ENCODE assay signal across 12 cellular contexts in genomic region chr10:106957825-106958581, GRCh38.
A peak's percentile ranks its signal among the peaks of the same experiment; 100 is the strongest.
DNase-seq lines count a peak whose midpoint lies in the region; ATAC-seq and TF ChIP-seq lines count a peak whose summit lies in the region.
"Had no signal": no experiment of that assay in that cellular context is flagged by ENCODE, and none has a peak within 500 bp of the region (broad histone marks: within the 10 kb centered on the region; RNA-seq: fewer than 3 reads in every experiment).

No MANE protein-coding gene starts in this region.

- no peak overlapping the region for H3K4me3 ChIP-seq in gastrocnemius medialis
- H3K4me3 ChIP-seq: cardiac muscle cell, MG63, SJSA1 had no signal

- H3K27me3 ChIP-seq in gastrocnemius medialis = no peaks in the 10 kb centered on the region
- H3K27me3 ChIP-seq: cardiac muscle cell, MG63, SJSA1 had no signal

- no peak overlapping the region for H3K27ac ChIP-seq in gastrocnemius medialis
- H3K27ac ChIP-seq: cardiac muscle cell, SJSA1 had no signal

- ATAC-seq in GM18508 (IDR thresholded peaks at IDR 0.05; ENCODE audit: insufficient read depth, unreplicated experiment) (peak; percentile 66), GM21737 (IDR thresholded peaks at IDR 0.05; ENCODE audit: unreplicated experiment) (peak; percentile 63), HG03565 (IDR thresholded peaks at IDR 0.05; ENCODE audit: unreplicated experiment) (peak; percentile 29), gastrocnemius medialis (no peak), HG02759 (IDR thresholded peaks at IDR 0.05; ENCODE audit: unreplicated experiment) (no peak)

- no peaks in the 10 kb centered on the region for H3K9me3 ChIP-seq in gastrocnemius medialis
- H3K9me3 ChIP-seq: MG63, SJSA1 had no signal

- no peak for TF ChIP-seq CTCF in gastrocnemius medialis (IDR thresholded peaks at IDR 0.05 in 4 of 5, conservative IDR thresholded peaks at IDR 0.05 in 1 of 5)

- H3K36me3 ChIP-seq in gastrocnemius medialis = no peaks in the 10 kb centered on the region
- H3K36me3 ChIP-seq: cardiac muscle cell, MG63, SJSA1 had no signal

- intact Hi-C loops in gastrocnemius medialis (cut with DNase I; ENCODE audit: low total_unique reads) = no loop called here

- H3K4me1 ChIP-seq in gastrocnemius medialis = no peaks in the 10 kb centered on the region
- H3K4me1 ChIP-seq: SJSA1 had no signal

- in situ Hi-C loops in gastrocnemius medialis (cut with MboI; ENCODE audit: low sequenced_read_pairs in 4 of 4) = loop anchor here in 1 of 4 donors (25.0 kb wide), 1 partner anchor 104 kb away; no protein-coding TSS in a partner anchor

- TF ChIP-seq POLR2A in gastrocnemius medialis (IDR thresholded peaks at IDR 0.05) = no peak

- DNase-seq in left kidney (ENCODE audit: low read depth, low spot score) (peak; percentile 47), gastrocnemius medialis (no peak), AG08396 (ENCODE audit: low spot score) (no peak), NCI-H226 (no peak)
- DNase-seq: head of caudate nucleus, MG63 had no signal

Comparison
In these comparisons a context has a peak if more than half of its experiments do, and no peak if none do; other contexts are left out.
1. ATAC-seq: peak in GM18508 (single experiment), GM21737 (single experiment) and HG03565 (single experiment); none in gastrocnemius medialis (0 of 2) and HG02759 (single experiment).